ENCODE assay signal across 11 cellular contexts in the genomic region with DNA sequence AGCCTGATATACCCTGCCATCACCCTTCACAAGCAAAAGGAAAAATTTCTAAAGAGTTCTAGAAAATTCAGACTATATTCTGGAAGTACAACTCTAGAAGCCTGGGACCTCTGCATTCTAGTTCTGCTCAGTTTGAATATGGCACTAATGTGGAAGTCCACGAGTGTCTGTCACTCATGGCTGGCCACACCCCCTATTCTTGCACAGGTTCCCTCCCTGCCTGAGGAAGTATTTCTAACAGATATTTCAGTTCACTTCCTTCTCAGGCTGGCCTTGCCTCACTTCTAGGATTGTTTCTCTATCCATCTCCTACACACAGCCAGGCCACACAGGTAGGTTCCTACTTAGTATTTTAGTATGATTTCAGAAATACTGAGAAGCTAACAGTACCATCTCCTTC.
DNase-seq lines count a peak whose midpoint lies in the region; ATAC-seq and TF ChIP-seq lines count a peak whose summit lies in the region.
"Had no signal": no experiment of that assay in that cellular context is flagged by ENCODE, and none has a peak within 500 bp of the region (broad histone marks: within the 10 kb centered on the region; RNA-seq: fewer than 3 reads in every experiment).

No MANE protein-coding gene starts in this region.

- no peaks in the 10 kb centered on the region for H3K36me3 ChIP-seq in PC-9 (ENCODE audit: low read depth)
- H3K36me3 ChIP-seq in lower lobe of right lung = no peaks in the 10 kb centered on the region
- no peaks in the 10 kb centered on the region for H3K36me3 ChIP-seq in effector memory CD4-positive, alpha-beta T cell (ENCODE audit: control insufficient read depth, insufficient read depth, low read length)

- TF ChIP-seq CTCF in PC-9 (conservative IDR thresholded peaks at IDR 0.05) = no peak
- no peak for TF ChIP-seq CTCF in lower lobe of right lung (IDR thresholded peaks at IDR 0.05)

- DNase-seq in GDM1 (lab: John Stamatoyannopoulos, UW) (peak; percentile 74), PC-9 (no peak), lower lobe of right lung (peak; percentile 82)
- no peak for DNase-seq in activated effector memory CD4-positive, alpha-beta T cell treated with Interleukin-2 at 50 U/mL for 16 hours
- DNase-seq in effector memory CD4-positive, alpha-beta T cell = no peak
- no peak for DNase-seq in stimulated activated CD4-positive, alpha-beta T cell treated with anti-CD3 and anti-CD28 coated beads, Interleukin-4, amount 100 ng/mL, for 24 hours
- DNase-seq: DMS79, GOT3 had no signal

- H3K27me3 ChIP-seq in PC-9 (ENCODE audit: insufficient read depth, low read depth) = no peaks in the 10 kb centered on the region
- no peaks in the 10 kb centered on the region for H3K27me3 ChIP-seq in lower lobe of right lung (ENCODE audit: low read depth)
- no peaks in the 10 kb centered on the region for H3K27me3 ChIP-seq in effector memory CD4-positive, alpha-beta T cell (replicated peaks; ENCODE audit: control insufficient read depth, insufficient read depth, low read length, poor library complexity, severe bottlenecking)

- intact Hi-C loops in PC-9 (cut with micrococcal nuclease; ENCODE audit: unreplicated experiment) = no loop called here
- intact Hi-C loops in lower lobe of right lung (cut with DNase I) = no loop called here

- ATAC-seq in GM21825 (IDR thresholded peaks at IDR 0.05; ENCODE audit: unreplicated experiment) (peak; percentile 46), lower lobe of right lung (peak; percentile 83 to 85), GM19395 (IDR thresholded peaks at IDR 0.05; ENCODE audit: unreplicated experiment) (no peak)

- H2AFZ ChIP-seq in PC-9 = no peak overlapping the region

- H3K79me2 ChIP-seq in PC-9 (ENCODE audit: low read depth) = no peaks in the 10 kb centered on the region

- no peaks in the 10 kb centered on the region for H3K9me2 ChIP-seq in PC-9 (ENCODE audit: insufficient read depth)

- POLR2A ChIA-PET in PC-9 (lab: Charles Lee; ENCODE audit: unreplicated experiment) = no interaction called here

- H3K9me3 ChIP-seq in PC-9 (ENCODE audit: insufficient read depth, low read depth) (no peaks in the 10 kb centered on the region), lower lobe of right lung (no peaks in the 10 kb centered on the region)
- H3K9me3 ChIP-seq in effector memory CD4-positive, alpha-beta T cell (ENCODE audit: control insufficient read depth, low read length) = no peaks in the 10 kb centered on the region
- H3K9me3 ChIP-seq: psoas muscle had no signal

- H3K4me2 ChIP-seq in PC-9 = 0 out of 2 replicates have a peak overlapping the region, but pooled peaks have one; percentile 1

- CTCF ChIA-PET in PC-9 (lab: Charles Lee) = no interaction called here

- peaks cover 21% of the 10 kb centered on the region for H3K4me1 ChIP-seq in PC-9 (replicated peaks; ENCODE audit: insufficient read depth)
- H3K4me1 ChIP-seq in lower lobe of right lung = peaks cover 23% of the 10 kb centered on the region
- H3K4me1 ChIP-seq in effector memory CD4-positive, alpha-beta T cell (ENCODE audit: control insufficient read depth, insufficient read depth, low read length, poor library complexity, severe bottlenecking) = peaks cover 12% of the 10 kb centered on the region
- H3K4me1 ChIP-seq: psoas muscle had no signal

- H3K27ac ChIP-seq in PC-9 (no peak overlapping the region), lower lobe of right lung (no peak overlapping the region)
- no peak overlapping the region for H3K27ac ChIP-seq in effector memory CD4-positive, alpha-beta T cell (ENCODE audit: insufficient read depth, low read length, poor library complexity, severe bottlenecking)
- H3K27ac ChIP-seq: psoas muscle had no signal

- H3K4me3 ChIP-seq in PC-9 (no peak overlapping the region), lower lobe of right lung (no peak overlapping the region)
- H3K4me3 ChIP-seq in effector memory CD4-positive, alpha-beta T cell (ENCODE audit: insufficient read depth, low read depth, low read length, poor library complexity, severe bottlenecking) = no peak overlapping the region
- H3K4me3 ChIP-seq: psoas muscle had no signal

- no TSS peak for BruUV-seq in PC-9 (replicated peaks; lab: Mats Ljungman, UMichigan)

- peaks cover 16% of the 10 kb centered on the region; the same call in 1 of the 2 replicates for H3F3A ChIP-seq in PC-9 (ENCODE audit: insufficient read depth, low read depth)

- no peaks in the 10 kb centered on the region for H4K20me1 ChIP-seq in PC-9 (ENCODE audit: insufficient read depth)

Comparison
In these comparisons a context has a peak if more than half of its experiments do, and no peak if none do; other contexts are left out.
1. DNase-seq: peak in GDM1 (single experiment) and lower lobe of right lung (single experiment); none in PC-9 (0 of 2), activated effector memory CD4-positive, alpha-beta T cell treated with Interleukin-2 at 50 U/mL for 16 hours (single experiment), effector memory CD4-positive, alpha-beta T cell (0 of 3) and stimulated activated CD4-positive, alpha-beta T cell treated with anti-CD3 and anti-CD28 coated beads, Interleukin-4, amount 100 ng/mL, for 24 hours (single experiment).